8 cellular contexts compared by ENCODE assay signal in the genomic region with DNA sequence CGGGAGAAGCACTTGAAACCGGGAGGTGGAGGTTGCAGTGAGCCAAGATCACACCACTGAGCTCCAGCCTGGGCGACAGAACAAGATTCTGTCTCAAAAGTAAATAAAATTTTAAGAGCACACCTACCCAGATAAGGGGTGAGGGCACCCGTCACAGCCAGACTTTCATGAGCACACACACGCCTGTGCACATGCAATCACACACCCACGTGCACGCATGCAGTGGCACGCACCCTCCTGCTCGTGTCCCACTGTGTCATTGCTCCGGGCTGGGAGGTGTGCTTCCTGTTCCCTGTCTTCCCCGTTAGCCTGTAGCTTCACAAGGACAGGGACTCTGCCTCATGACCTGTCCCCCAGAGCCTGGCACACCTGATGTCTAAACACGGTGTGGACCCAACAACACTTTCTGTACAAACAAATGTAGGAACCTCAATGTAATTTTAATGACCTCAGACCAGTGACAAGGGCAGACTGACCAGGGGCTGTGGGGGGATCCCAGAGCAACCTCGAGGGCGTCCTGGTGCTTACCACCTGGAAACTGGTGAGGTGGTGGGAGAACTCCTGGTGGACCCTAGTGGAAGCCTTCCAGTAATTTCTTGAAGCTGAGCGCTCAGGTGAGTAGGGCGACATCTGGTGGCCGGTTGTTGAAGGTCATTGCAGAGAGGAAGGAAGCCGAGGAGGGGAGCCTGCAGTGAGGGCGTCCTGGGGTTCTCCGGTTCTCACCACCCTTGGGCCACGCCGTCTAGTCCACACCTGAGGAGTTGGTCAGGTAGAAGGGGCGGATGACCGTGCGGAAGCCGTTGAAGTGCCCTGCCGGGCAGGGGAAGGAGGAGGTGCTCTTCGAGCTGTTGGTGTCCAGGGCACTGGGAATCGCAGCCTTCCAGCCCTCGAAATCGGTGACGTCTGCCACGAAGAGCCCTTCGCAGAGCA. TPM values are rescaled to one million over a fixed set of nuclear protein-coding genes. Genes with fewer than 3 reads are reported as not detected.
DNase-seq lines count a peak whose midpoint lies in the region; ATAC-seq and TF ChIP-seq lines count a peak whose summit lies in the region.

No MANE protein-coding gene starts in this region.

- H3K27ac ChIP-seq in neural progenitor cell (no peak overlapping the region), substantia nigra (ENCODE audit: low read depth, low read length, poor library complexity, severe bottlenecking) (peak overlapping the region; percentile 58)

- no peak overlapping the region for H3K4me2 ChIP-seq in neural progenitor cell

- no peaks in the 10 kb centered on the region for H3F3A ChIP-seq in neural progenitor cell (ENCODE audit: low read depth)

- H3K27me3 ChIP-seq in neural progenitor cell: no peaks in the 10 kb centered on the region

- H3K4me3 Mint-ChIP-seq in activated T-helper 17 cell treated with anti-CD3 and anti-CD28 coated beads, Interleukin-2, amount 50 U/mL, for 72 hours: no peak overlapping the region
- H3K4me3 Mint-ChIP-seq in neural progenitor cell: peak overlapping the region; percentile 74

- no peak overlapping the region for H3K4me3 ChIP-seq in LNCaP clone FGC (ENCODE audit: low read depth, low read length)
- no peak overlapping the region for H3K4me3 ChIP-seq in fibroblast of pulmonary artery (replicated peaks; ENCODE audit: low read depth, low read length)
- H3K4me3 ChIP-seq in neural progenitor cell: no peak overlapping the region

- no peaks in the 10 kb centered on the region for H3K9me3 Mint-ChIP-seq in activated T-helper 17 cell treated with anti-CD3 and anti-CD28 coated beads, Interleukin-2, amount 50 U/mL, for 72 hours
- H3K9me3 Mint-ChIP-seq in neural progenitor cell: no peaks in the 10 kb centered on the region

- H3K4me1 ChIP-seq in neural progenitor cell: peaks cover 6% of the 10 kb centered on the region

- H3K36me3 Mint-ChIP-seq in activated T-helper 17 cell treated with anti-CD3 and anti-CD28 coated beads, Interleukin-2, amount 50 U/mL, for 72 hours (ENCODE audit: low read depth): no peaks in the 10 kb centered on the region
- H3K36me3 Mint-ChIP-seq in neural progenitor cell: no peaks in the 10 kb centered on the region

- H3K4me1 Mint-ChIP-seq in activated T-helper 17 cell treated with anti-CD3 and anti-CD28 coated beads, Interleukin-2, amount 50 U/mL, for 72 hours: peaks cover 7% of the 10 kb centered on the region
- peaks cover 32% of the 10 kb centered on the region for H3K4me1 Mint-ChIP-seq in neural progenitor cell

- no peaks in the 10 kb centered on the region for H3K79me2 ChIP-seq in neural progenitor cell (ENCODE audit: low read depth)

- peak; percentile 64 for DNase-seq in DMS114 treated with DMSO at 0.1 percent for 48 hours (lab: John Stamatoyannopoulos, UW; ENCODE audit: unreplicated experiment)
- DNase-seq in LNCaP clone FGC (ENCODE audit: low read depth): no peak
- DNase-seq in SHP77 treated with DMSO at 0.1 percent for 48 hours (lab: John Stamatoyannopoulos, UW): peak; percentile 24
- peak; percentile 80 for DNase-seq in fibroblast of pulmonary artery (ENCODE audit: low read depth)
- DNase-seq in neural progenitor cell (ENCODE audit: low spot score): peak; percentile 84
- peak in 47 of 49 donors; percentile 18 to 92 (median 65) for DNase-seq in substantia nigra (lab: John Stamatoyannopoulos, UW)

- no peaks in the 10 kb centered on the region for H3K27me3 Mint-ChIP-seq in activated T-helper 17 cell treated with anti-CD3 and anti-CD28 coated beads, Interleukin-2, amount 50 U/mL, for 72 hours
- peaks cover 17% of the 10 kb centered on the region for H3K27me3 Mint-ChIP-seq in neural progenitor cell (ENCODE audit: insufficient read depth, low read depth)

- H2AFZ ChIP-seq in neural progenitor cell (replicated peaks): no peak overlapping the region

- H3K27ac Mint-ChIP-seq in activated T-helper 17 cell treated with anti-CD3 and anti-CD28 coated beads, Interleukin-2, amount 50 U/mL, for 72 hours: peak overlapping the region; percentile 11
- H3K27ac Mint-ChIP-seq in neural progenitor cell: peak overlapping the region; percentile 47

- no peaks in the 10 kb centered on the region for H4K20me1 ChIP-seq in neural progenitor cell (ENCODE audit: low read depth)

- H3K36me3 ChIP-seq in neural progenitor cell: no peaks in the 10 kb centered on the region

- peak; percentile 86 for TF ChIP-seq CTCF in LNCaP clone FGC (IDR thresholded peaks at IDR 0.05; ENCODE audit: control insufficient read depth, extremely low read depth, insufficient read depth)
- TF ChIP-seq CTCF in fibroblast of pulmonary artery (IDR thresholded peaks at IDR 0.05; ENCODE audit: low read length, missing control alignments): peak; percentile 89
- peak; percentile 89 for TF ChIP-seq CTCF in neural progenitor cell (IDR thresholded peaks at IDR 0.05)

- H3K9ac ChIP-seq in neural progenitor cell: no peak overlapping the region

- H3K9me3 ChIP-seq in neural progenitor cell (ENCODE audit: low read depth): no peaks in the 10 kb centered on the region

- ATAC-seq in activated T-helper 17 cell treated with anti-CD3 and anti-CD28 coated beads, Interleukin-2, amount 50 U/mL, for 72 hours (replicated peaks): peak; percentile 74
- ATAC-seq in HG03460 (IDR thresholded peaks at IDR 0.05; ENCODE audit: unreplicated experiment): no peak

RNA-seq across cellular contexts. Expression of a gene that starts 8.6 kb away (rescaled TPM):
- total RNA-seq in activated T-helper 17 cell treated with anti-CD3 and anti-CD28 coated beads, Interleukin-2, amount 50 U/mL, for 72 hours: 10 to 100 TPM; 44.8 to 48.2 TPM
- 17.5 and 64.3 TPM in 2 replicates for total RNA-seq in neural progenitor cell (ENCODE audit: low replicate concordance)

RNA-seq across cellular contexts. Expression of a gene that starts 38.5 kb away (rescaled TPM):
- 10 to 100 TPM; 67.8 to 73.8 TPM for total RNA-seq in activated T-helper 17 cell treated with anti-CD3 and anti-CD28 coated beads, Interleukin-2, amount 50 U/mL, for 72 hours
- total RNA-seq in neural progenitor cell (ENCODE audit: low replicate concordance): 24.3 and 61.3 TPM in 2 replicates

RNA-seq across cellular contexts. Expression of a gene that starts 45.9 kb away (rescaled TPM):
- total RNA-seq in activated T-helper 17 cell treated with anti-CD3 and anti-CD28 coated beads, Interleukin-2, amount 50 U/mL, for 72 hours: under 1 TPM; 0.74 to 0.86 TPM
- total RNA-seq in neural progenitor cell (ENCODE audit: low replicate concordance): 19.8 and 22.3 TPM in 2 replicates

RNA-seq across cellular contexts. Expression of a gene that starts 52.9 kb away (rescaled TPM):
- not detected for total RNA-seq in activated T-helper 17 cell treated with anti-CD3 and anti-CD28 coated beads, Interleukin-2, amount 50 U/mL, for 72 hours
- 1.4 and 2.6 TPM in 2 replicates for total RNA-seq in neural progenitor cell (ENCODE audit: low replicate concordance)

Comparison
In these comparisons a context has a peak if more than half of its experiments do, and no peak if none do; other contexts are left out.
1. RNA of a gene that starts 45.9 kb away (total RNA-seq): 19.8 to 22.3 TPM in neural progenitor cell; 0.74 to 0.86 TPM in activated T-helper 17 cell treated with anti-CD3 and anti-CD28 coated beads, Interleukin-2, amount 50 U/mL, for 72 hours; every median in the first group is over 10 times any median in the second.
2. Peak in every context shown above with its lines, with median percentiles within 50 percentile points of each other: CTCF ChIP-seq.